Comparison of ENCODE assay signal across 17 cellular contexts in genomic region chr7:128692623-128693270, GRCh38. TPM values are rescaled to one million over a fixed set of nuclear protein-coding genes. Genes with fewer than 3 reads are reported as not detected.
A peak's percentile ranks its signal among the peaks of the same experiment; 100 is the strongest.
DNase-seq lines count a peak whose midpoint lies in the region; ATAC-seq and TF ChIP-seq lines count a peak whose summit lies in the region.
"Had no signal": no experiment of that assay in that cellular context is flagged by ENCODE, and none has a peak within 500 bp of the region (broad histone marks: within the 10 kb centered on the region; RNA-seq: fewer than 3 reads in every experiment).

No MANE protein-coding gene starts in this region.

- H3K4me2 ChIP-seq in neural progenitor cell (peak overlapping the region; percentile 47), trophoblast cell (ENCODE audit: low read length) (no peak overlapping the region)
- H3K4me2 ChIP-seq: GM23338 had no signal

- H3K27me3 Mint-ChIP-seq in T-helper 17 cell (peaks cover 45% of the 10 kb centered on the region), neural progenitor cell (ENCODE audit: insufficient read depth, low read depth) (peaks cover 28% of the 10 kb centered on the region)
- H3K27me3 Mint-ChIP-seq in T-helper 2 cell treated with Interferon-gamma antibody and Interleukin-4, amounts not matched to agents 5 μg/mL and 100 μg/mL, for 36 hours (ENCODE audit: low read depth), result peaks cover 36% of the 10 kb centered on the region

- CTCF ChIA-PET in HEK293 (lab: Yijun Ruan, JAX), result no interaction called here

- no peak overlapping the region for H4K91ac ChIP-seq in trophoblast cell (ENCODE audit: low read depth, low read length)

- H3K18ac ChIP-seq in trophoblast cell (ENCODE audit: low read length), result no peak overlapping the region

- H3K4ac ChIP-seq in trophoblast cell (ENCODE audit: low read depth, low read length), result no peak overlapping the region

- H2BK120ac ChIP-seq in trophoblast cell (ENCODE audit: insufficient read depth, low read length, poor library complexity), result no peak overlapping the region

- intact Hi-C loops in ovary (cut with DNase I), result no loop called here

- DNase-seq in NCI-H2107 treated with DMSO at 0.1 percent for 48 hours (lab: John Stamatoyannopoulos, UW; ENCODE audit: unreplicated experiment) (peak; percentile 25), NCI-H2107 (lab: John Stamatoyannopoulos, UW) (no peak), T-helper 17 cell (no peak), neural progenitor cell (ENCODE audit: low spot score) (no peak), ovary (no peak), trophoblast cell (no peak)
- no peak for DNase-seq in T-helper 2 cell treated with Interferon-gamma antibody and Interleukin-4, amounts not matched to agents 5 μg/mL and 100 μg/mL, for 36 hours (ENCODE audit: low spot score)
- DNase-seq: CD8-positive, alpha-beta T cell; COR-L47; DMS153; DMS79 treated with DMSO at 0.1 percent for 48 hours; EL; H9 had no signal

- H2BK5ac ChIP-seq in trophoblast cell (ENCODE audit: low read depth, low read length, poor library complexity), result no peak overlapping the region

- no peaks in the 10 kb centered on the region for H3K9me3 Mint-ChIP-seq in neural progenitor cell
- no peaks in the 10 kb centered on the region for H3K9me3 Mint-ChIP-seq in T-helper 2 cell treated with Interferon-gamma antibody and Interleukin-4, amounts not matched to agents 5 μg/mL and 100 μg/mL, for 36 hours
- H3K9me3 Mint-ChIP-seq: CD8-positive, alpha-beta T cell had no signal

- H3K36me3 ChIP-seq in HEK293 (ENCODE audit: control insufficient read depth in 2 of 2, insufficient read depth in 1 of 2, low read length in 2 of 2), result no peaks in the 10 kb centered on the region
- H3K36me3 ChIP-seq in neural progenitor cell, result no peaks in the 10 kb centered on the region
- H3K36me3 ChIP-seq in ovary, result no peaks in the 10 kb centered on the region
- H3K36me3 ChIP-seq in trophoblast cell (ENCODE audit: control insufficient read depth in 1 of 2, insufficient read depth in 2 of 2, low read length in 2 of 2), result no peaks in the 10 kb centered on the region

- no peak for ATAC-seq in T-helper 17 cell
- ATAC-seq: CD8-positive, alpha-beta T cell; GM23338 had no signal

- no peak overlapping the region for H2BK12ac ChIP-seq in trophoblast cell (ENCODE audit: low read length)

- H3K79me2 ChIP-seq in neural progenitor cell (ENCODE audit: low read depth) (no peaks in the 10 kb centered on the region), trophoblast cell (ENCODE audit: control insufficient read depth, insufficient read depth, low read length, poor library complexity) (no peaks in the 10 kb centered on the region)

- no peaks in the 10 kb centered on the region for H3K9me3 ChIP-seq in HEK293 (ENCODE audit: control insufficient read depth, insufficient read depth, low read depth, low read length)
- H3K9me3 ChIP-seq in T-helper 17 cell (ENCODE audit: control insufficient read depth, low read length, poor library complexity, severe bottlenecking), result no peaks in the 10 kb centered on the region
- H3K9me3 ChIP-seq in neural progenitor cell (ENCODE audit: low read depth), result no peaks in the 10 kb centered on the region
- H3K9me3 ChIP-seq in ovary, result no peaks in the 10 kb centered on the region
- H3K9me3 ChIP-seq in trophoblast cell (ENCODE audit: insufficient read depth, low read depth, low read length), result peaks cover 6% of the 10 kb centered on the region

- H3K4me3 ChIP-seq in HEK293 (ENCODE audit: low read depth, low read length), result no peak overlapping the region
- H3K4me3 ChIP-seq in neural progenitor cell, result no peak overlapping the region
- no peak overlapping the region for H3K4me3 ChIP-seq in ovary
- no peak overlapping the region for H3K4me3 ChIP-seq in trophoblast cell (ENCODE audit: low read depth, low read length)
- H3K4me3 ChIP-seq: GM23338 had no signal

- H4K8ac ChIP-seq in trophoblast cell (ENCODE audit: low read depth, low read length), result no peak overlapping the region

- no peaks in the 10 kb centered on the region for H3K79me1 ChIP-seq in trophoblast cell (ENCODE audit: low read length)

- no peak for TF ChIP-seq POLR2A in ovary (IDR thresholded peaks at IDR 0.05)

- H3K4me1 ChIP-seq in HEK293 (ENCODE audit: control insufficient read depth, insufficient read depth, low read length) (peaks cover 4% of the 10 kb centered on the region), neural progenitor cell (peaks cover 14% of the 10 kb centered on the region), ovary (ENCODE audit: insufficient read depth) (no peaks in the 10 kb centered on the region), trophoblast cell (ENCODE audit: control insufficient read depth in 1 of 2, insufficient read depth in 2 of 2, low read length in 2 of 2) (peaks cover 3 to 6% of the 10 kb centered on the region in 2 experiments)

- H4K12ac ChIP-seq in trophoblast cell (ENCODE audit: low read depth, low read length), result no peak overlapping the region

- 28 to 43% (median 32%) methylated on average over 7 of the region's 7 CpGs for WGBS in ovary, 3 donors
- no CpG with 5 or more reads among the region's 7 CpGs for WGBS in trophoblast cell (ENCODE audit: extremely low coverage, insufficient coverage, insufficient read length)

- H3K27ac Mint-ChIP-seq in T-helper 17 cell (peak overlapping the region; percentile 14), neural progenitor cell (no peak overlapping the region)
- H3K27ac Mint-ChIP-seq in T-helper 2 cell treated with Interferon-gamma antibody and Interleukin-4, amounts not matched to agents 5 μg/mL and 100 μg/mL, for 36 hours, result no peak overlapping the region
- H3K27ac Mint-ChIP-seq: CD14-positive monocyte; CD8-positive, alpha-beta T cell; GM23338; H9 had no signal

- TF ChIP-seq EP300 in ovary (IDR thresholded peaks at IDR 0.05), result no peak

- H3K14ac ChIP-seq in trophoblast cell (ENCODE audit: low read length), result no peak overlapping the region

- POLR2A ChIA-PET in HEK293 (lab: Yijun Ruan, JAX), result interaction anchor here (1.0 kb wide), 1 partner anchor 46 kb away, joined by 3 read pairs; no protein-coding TSS in a partner anchor

- H3K36me3 Mint-ChIP-seq in T-helper 17 cell (ENCODE audit: low read depth), result peaks cover 4% of the 10 kb centered on the region
- peaks cover 2% of the 10 kb centered on the region for H3K36me3 Mint-ChIP-seq in neural progenitor cell
- no peaks in the 10 kb centered on the region for H3K36me3 Mint-ChIP-seq in T-helper 2 cell treated with Interferon-gamma antibody and Interleukin-4, amounts not matched to agents 5 μg/mL and 100 μg/mL, for 36 hours (ENCODE audit: low read depth)
- H3K36me3 Mint-ChIP-seq: CD14-positive monocyte; CD8-positive, alpha-beta T cell had no signal

- no peak overlapping the region for H3K23ac ChIP-seq in trophoblast cell (ENCODE audit: low read length)

- H2AFZ ChIP-seq in neural progenitor cell (replicated peaks) (peak overlapping the region; percentile 34), trophoblast cell (ENCODE audit: insufficient read depth, low read length, poor library complexity) (no peak overlapping the region)

- no peak overlapping the region for H3K4me3 Mint-ChIP-seq in T-helper 17 cell
- H3K4me3 Mint-ChIP-seq in neural progenitor cell, result no peak overlapping the region
- no peak overlapping the region for H3K4me3 Mint-ChIP-seq in T-helper 2 cell treated with Interferon-gamma antibody and Interleukin-4, amounts not matched to agents 5 μg/mL and 100 μg/mL, for 36 hours
- H3K4me3 Mint-ChIP-seq: CD14-positive monocyte; CD8-positive, alpha-beta T cell; GM23338; H9 had no signal

- H3K27ac ChIP-seq in HEK293 (ENCODE audit: extremely low read depth, low read depth, low read length) (no peak overlapping the region), neural progenitor cell (no peak overlapping the region), ovary (no peak overlapping the region), trophoblast cell (ENCODE audit: low read depth, low read length) (no peak overlapping the region)
- H3K27ac ChIP-seq: 22Rv1 had no signal

- H3F3A ChIP-seq in neural progenitor cell (ENCODE audit: low read depth), result peaks cover 16% of the 10 kb centered on the region

- H3K4me1 Mint-ChIP-seq in T-helper 17 cell (peaks cover 6% of the 10 kb centered on the region), neural progenitor cell (peaks cover 8% of the 10 kb centered on the region)
- peaks cover 4% of the 10 kb centered on the region for H3K4me1 Mint-ChIP-seq in T-helper 2 cell treated with Interferon-gamma antibody and Interleukin-4, amounts not matched to agents 5 μg/mL and 100 μg/mL, for 36 hours (ENCODE audit: low read depth)

- H2AK5ac ChIP-seq in trophoblast cell (ENCODE audit: low read length), result no peak overlapping the region

- no peaks in the 10 kb centered on the region for H4K20me1 ChIP-seq in neural progenitor cell (ENCODE audit: low read depth)

- H3K9ac ChIP-seq in neural progenitor cell, result no peak overlapping the region
- H3K9ac ChIP-seq in trophoblast cell (ENCODE audit: low read length), result no peak overlapping the region

- H3K27me3 ChIP-seq in neural progenitor cell (peaks cover 9% of the 10 kb centered on the region), ovary (no peaks in the 10 kb centered on the region), trophoblast cell (ENCODE audit: insufficient read depth, low read length) (peaks cover 8% of the 10 kb centered on the region)

- TF ChIP-seq CTCF in HEK293 (tag by site-specific recombination; IDR thresholded peaks at IDR 0.05) (no peak), neural progenitor cell (IDR thresholded peaks at IDR 0.05) (no peak), ovary (IDR thresholded peaks at IDR 0.05) (no peak)

TF ChIP-seq in HEK293, 187 proteins besides CTCF, POLR2A, EP300 and RAD21 (continues in another document):
- TF ChIP-seq FEZF1 (tag by site-specific recombination; IDR thresholded peaks at IDR 0.05) (peak; percentile 41; the same call in 1 of the 2 replicates), ZNF239 (tag by site-specific recombination; IDR thresholded peaks at IDR 0.05) (no peak), ZNF600 (tag by site-specific recombination; IDR thresholded peaks at IDR 0.05) (peak; percentile 53; the same call in 1 of the 2 replicates), ZNF501 (tag by site-specific recombination; IDR thresholded peaks at IDR 0.05) (no peak)

RNA-seq across cellular contexts. Expression of gene GARIN1A, which starts 20.7 kb away (rescaled TPM):
- total RNA-seq in T-helper 17 cell (1 to 10 TPM in 1 of 2 donors, under 1 TPM in 1; 0.80 to 1.4 TPM), neural progenitor cell (ENCODE audit: low replicate concordance) (0.43 TPM in 1 of 2 replicates, not detected in the other), ovary (1 to 10 TPM in 6 of 7 donors, under 1 TPM in 1; 0.36 to 4.0 (median 1.6) TPM)
- 1 to 10 TPM in 1 of 2 donors, under 1 TPM in 1; 0.59 to 1.3 TPM for polyA plus RNA-seq in ovary
- 0.37 and 0.40 TPM in 2 replicates for polyA plus RNA-seq in trophoblast cell (2013)
- total RNA-seq: GM23338 had no signal

RNA-seq across cellular contexts. Expression of gene CALU, which starts 46.4 kb away (rescaled TPM):
- 10 to 100 TPM; 19.9 to 28.1 TPM for total RNA-seq in T-helper 17 cell
- 176 and 234 TPM in 2 replicates for total RNA-seq in neural progenitor cell (ENCODE audit: low replicate concordance)
- total RNA-seq in ovary, result 100 to 1,000 TPM in 2 of 7 donors, 10 to 100 TPM in 5; 48.9 to 110 (median 71.0) TPM
- polyA plus RNA-seq in ovary, result 100 to 1,000 TPM in 1 of 2 donors, 10 to 100 TPM in 1; 38.9 to 187 TPM
- 456 and 457 TPM in 2 replicates for polyA plus RNA-seq in trophoblast cell (2013)
